25 cellular contexts compared by ENCODE assay signal in genomic region chr2:232398293-232399034, GRCh38. TPM values are rescaled to one million over a fixed set of nuclear protein-coding genes. Genes with fewer than 3 reads are reported as not detected.
A peak's percentile ranks its signal among the peaks of the same experiment; 100 is the strongest.
DNase-seq lines count a peak whose midpoint lies in the region; ATAC-seq, FAIRE-seq and TF ChIP-seq lines count a peak whose summit lies in the region.
"Had no signal": no experiment of that assay in that cellular context is flagged by ENCODE, and none has a peak within 500 bp of the region (broad histone marks: within the 10 kb centered on the region; RNA-seq: fewer than 3 reads in every experiment).

No MANE protein-coding gene starts in this region.

- no peaks in the 10 kb centered on the region for H3K4me1 Mint-ChIP-seq in activated T-helper 1 cell treated with anti-CD3 and anti-CD28 coated beads, Interleukin-12 subunit alpha, Interleukin-12 subunit beta, Interleukin-2, Interleukin-4 antibody, amounts not matched to agents 30 ng/mL and 10 ng/mL and 1 ng/mL, durations not matched to agents 14 hours and 24 hours and 36 hours (ENCODE audit: low read depth)
- H3K4me1 Mint-ChIP-seq: CD8-positive, alpha-beta memory T cell; GM23338 had no signal

- no peak overlapping the region for H3K4me3 Mint-ChIP-seq in activated T-helper 1 cell treated with anti-CD3 and anti-CD28 coated beads, Interleukin-12 subunit alpha, Interleukin-12 subunit beta, Interleukin-2, Interleukin-4 antibody, amounts not matched to agents 30 ng/mL and 10 ng/mL and 1 ng/mL, durations not matched to agents 14 hours and 24 hours and 36 hours
- H3K4me3 Mint-ChIP-seq: CD8-positive, alpha-beta memory T cell; GM23338 had no signal

- H3K9me3 Mint-ChIP-seq in activated T-helper 1 cell treated with anti-CD3 and anti-CD28 coated beads, Interleukin-12 subunit alpha, Interleukin-12 subunit beta, Interleukin-2, Interleukin-4 antibody, amounts not matched to agents 30 ng/mL and 10 ng/mL and 1 ng/mL, durations not matched to agents 14 hours and 24 hours and 36 hours = no peaks in the 10 kb centered on the region
- H3K9me3 Mint-ChIP-seq: GM23338 had no signal

- BruUV-seq in Panc1 (replicated peaks; lab: Mats Ljungman, UMichigan) = no TSS peak

- POLR2A ChIA-PET in Panc1 (lab: Charles Lee) = no interaction called here

- in situ Hi-C loops in Panc1 (cut with HindIII; ENCODE audit: low pct_unique_long_range_greater_than_20kb, low sequenced_read_pairs) = no loop called here

- H3K4me3 ChIP-seq in Panc1 (ENCODE audit: low read depth in 2 of 2, low read length in 2 of 2) (no peak overlapping the region), right lobe of liver (no peak overlapping the region)
- H3K4me3 ChIP-seq: GM23338, HAP-1, K562, Peyer's patch, SJSA1 had no signal

- no peaks in the 10 kb centered on the region for H3K36me3 Mint-ChIP-seq in activated T-helper 1 cell treated with anti-CD3 and anti-CD28 coated beads, Interleukin-12 subunit alpha, Interleukin-12 subunit beta, Interleukin-2, Interleukin-4 antibody, amounts not matched to agents 30 ng/mL and 10 ng/mL and 1 ng/mL, durations not matched to agents 14 hours and 24 hours and 36 hours (ENCODE audit: low read depth)
- H3K36me3 Mint-ChIP-seq: CD8-positive, alpha-beta memory T cell had no signal

- H3K27me3 ChIP-seq in Panc1 (ENCODE audit: control insufficient read depth, insufficient read depth, low read length) (no peaks in the 10 kb centered on the region), right lobe of liver (no peaks in the 10 kb centered on the region)
- H3K27me3 ChIP-seq: Peyer's patch, SJSA1 had no signal

- 79% methylated on average over 5 of the region's 5 CpGs for WGBS in right lobe of liver (ENCODE audit: insufficient coverage, low coverage, low lambda C conversion rate, missing lambda C conversion rate)

- peak; percentile 5 for FAIRE-seq in islet of Langerhans (lab: Jason Lieb, UNC)
- FAIRE-seq: D721Med, HepG2, K562 had no signal

- H3K27ac ChIP-seq in Panc1 (ENCODE audit: low read length) = peak overlapping the region; percentile 19; the same call in 1 of the 2 replicates
- no peak overlapping the region for H3K27ac ChIP-seq in right lobe of liver
- H3K27ac ChIP-seq: C4-2B, SJSA1 had no signal

- TF ChIP-seq POLR2A in right lobe of liver (IDR thresholded peaks at IDR 0.05) = no peak

- intact Hi-C loops in Panc1 (cut with micrococcal nuclease; ENCODE audit: unreplicated experiment) (no loop called here), posterior vena cava (cut with DNase I) (no loop called here), right lobe of liver (cut with DNase I) (no loop called here)
- intact Hi-C loops in activated T-helper 1 cell treated with anti-CD3 and anti-CD28 coated beads, Interleukin-12 subunit alpha, Interleukin-12 subunit beta, Interleukin-2, Interleukin-4 antibody, amounts not matched to agents 30 ng/mL and 10 ng/mL and 1 ng/mL, durations not matched to agents 14 hours and 24 hours and 36 hours (cut with micrococcal nuclease) = no loop called here

- peaks cover 4% of the 10 kb centered on the region for H3K27me3 Mint-ChIP-seq in activated T-helper 1 cell treated with anti-CD3 and anti-CD28 coated beads, Interleukin-12 subunit alpha, Interleukin-12 subunit beta, Interleukin-2, Interleukin-4 antibody, amounts not matched to agents 30 ng/mL and 10 ng/mL and 1 ng/mL, durations not matched to agents 14 hours and 24 hours and 36 hours (ENCODE audit: insufficient read depth)

- peak; percentile 42 for DNase-seq in DMS53 (lab: John Stamatoyannopoulos, UW)
- DNase-seq in Panc1 (ENCODE audit: low read depth, low spot score) = no peak
- peak; percentile 11 for DNase-seq in posterior vena cava (ENCODE audit: low spot score)
- DNase-seq in activated T-helper 1 cell treated with anti-CD3 and anti-CD28 coated beads, Interleukin-12 subunit alpha, Interleukin-12 subunit beta, Interleukin-2, Interleukin-4 antibody, amounts not matched to agents 30 ng/mL and 10 ng/mL and 1 ng/mL, durations not matched to agents 14 hours and 24 hours and 36 hours (ENCODE audit: low spot score) = no peak
- no peak for DNase-seq in islet precursor cell
- no peak for DNase-seq in AML-193 (lab: John Stamatoyannopoulos, UW)
- DNase-seq in right lobe of liver = no peak
- DNase-seq: CD8-positive, alpha-beta memory T cell; DMS79; NCI-H1092 treated with DMSO at 0.1 percent for 48 hours; NCI-H1436 treated with DMSO at 0.1 percent for 48 hours; NCI-H2029; NCI-H2227 treated with DMSO at 0.1 percent for 48 hours; NCI-H748 treated with DMSO at 0.1 percent for 48 hours; Peyer's patch had no signal

- H3K27ac Mint-ChIP-seq in activated T-helper 1 cell treated with anti-CD3 and anti-CD28 coated beads, Interleukin-12 subunit alpha, Interleukin-12 subunit beta, Interleukin-2, Interleukin-4 antibody, amounts not matched to agents 30 ng/mL and 10 ng/mL and 1 ng/mL, durations not matched to agents 14 hours and 24 hours and 36 hours = no peak overlapping the region
- H3K27ac Mint-ChIP-seq: CD8-positive, alpha-beta memory T cell; GM23338 had no signal

- H3K9me3 ChIP-seq in Panc1 (ENCODE audit: control insufficient read depth, insufficient read depth, low read depth, low read length) (no peaks in the 10 kb centered on the region), right lobe of liver (no peaks in the 10 kb centered on the region)
- H3K9me3 ChIP-seq: HAP-1, Peyer's patch, SJSA1 had no signal

- CTCF ChIA-PET in Panc1 (lab: Charles Lee) = interaction anchor here (0.6 to 0.7 kb wide), 2 partner anchors 34 to 547 kb away, joined by 4 read pairs; no protein-coding TSS in a partner anchor

- H3K4me1 ChIP-seq in Panc1 (ENCODE audit: control insufficient read depth, insufficient read depth, low read length) (no peaks in the 10 kb centered on the region), right lobe of liver (no peaks in the 10 kb centered on the region)
- H3K4me1 ChIP-seq: HAP-1, Peyer's patch, SJSA1 had no signal

- ATAC-seq in Panc1 (no peak), right lobe of liver (no peak)
- ATAC-seq: GM23338, HepG2, K562 had no signal

- no peaks in the 10 kb centered on the region for H3K36me3 ChIP-seq in Panc1 (ENCODE audit: control insufficient read depth, insufficient read depth, low read length)
- H3K36me3 ChIP-seq in right lobe of liver = no peaks in the 10 kb centered on the region
- H3K36me3 ChIP-seq: HAP-1, Peyer's patch, SJSA1 had no signal

- TF ChIP-seq CTCF in Panc1 (IDR thresholded peaks at IDR 0.05) = no peak
- no peak for TF ChIP-seq CTCF in right lobe of liver (IDR thresholded peaks at IDR 0.05)

RNA-seq across cellular contexts. Expression of gene ALPG, which starts 8.2 kb away (rescaled TPM):
- total RNA-seq in Panc1 (2021; ENCODE audit: unreplicated experiment) (65.3 TPM), posterior vena cava (not detected), right lobe of liver (not detected)
- 236 TPM for polyA plus RNA-seq in Panc1 (2012; ENCODE audit: insufficient read length)
- not detected in 2 replicates for total RNA-seq in activated T-helper 1 cell treated with anti-CD3 and anti-CD28 coated beads, Interleukin-12 subunit alpha, Interleukin-12 subunit beta, Interleukin-2, Interleukin-4 antibody, amounts not matched to agents 30 ng/mL and 10 ng/mL and 1 ng/mL, durations not matched to agents 14 hours and 24 hours and 36 hours
- total RNA-seq: A172; CD8-positive, alpha-beta memory T cell; HepG2; K562; Peyer's patch had no signal
- polyA plus RNA-seq: AG04450; CD8-positive, alpha-beta memory T cell; HepG2; K562 had no signal

RNA-seq across cellular contexts. Expression of gene ALPP, which starts 19.9 kb away (rescaled TPM):
- 7.3 TPM for total RNA-seq in Panc1 (2021; ENCODE audit: unreplicated experiment)
- polyA plus RNA-seq in Panc1 (2012; ENCODE audit: insufficient read length) = 13.0 TPM
- total RNA-seq in posterior vena cava = not detected
- total RNA-seq in activated T-helper 1 cell treated with anti-CD3 and anti-CD28 coated beads, Interleukin-12 subunit alpha, Interleukin-12 subunit beta, Interleukin-2, Interleukin-4 antibody, amounts not matched to agents 30 ng/mL and 10 ng/mL and 1 ng/mL, durations not matched to agents 14 hours and 24 hours and 36 hours = not detected in 2 replicates
- total RNA-seq in right lobe of liver = not detected
- total RNA-seq: CD8-positive, alpha-beta memory T cell; HepG2; K562; Peyer's patch had no signal
- polyA plus RNA-seq: AG04450; CD8-positive, alpha-beta memory T cell; GM23338; HepG2 had no signal

RNA-seq across cellular contexts. Expression of gene ALPI, which starts 57.5 kb away (rescaled TPM):
- not detected for total RNA-seq in Panc1 (2021; ENCODE audit: unreplicated experiment)
- polyA plus RNA-seq in Panc1 (2012; ENCODE audit: insufficient read length) = 0.19 TPM
- total RNA-seq in posterior vena cava = not detected
- not detected in 2 replicates for total RNA-seq in activated T-helper 1 cell treated with anti-CD3 and anti-CD28 coated beads, Interleukin-12 subunit alpha, Interleukin-12 subunit beta, Interleukin-2, Interleukin-4 antibody, amounts not matched to agents 30 ng/mL and 10 ng/mL and 1 ng/mL, durations not matched to agents 14 hours and 24 hours and 36 hours
- under 1 TPM in 2 of 6 experiments, not detected in 4; 0.19 to 0.25 TPM for total RNA-seq in right lobe of liver
- total RNA-seq: A172; CD8-positive, alpha-beta memory T cell; GM23338; HepG2; K562; SJSA1 had no signal
- polyA plus RNA-seq: AG04450; CD8-positive, alpha-beta memory T cell; GM23338; HepG2; K562 had no signal

Comparison
In these comparisons a context has a peak if more than half of its experiments do, and no peak if none do; other contexts are left out.
1. DNase-seq: peak in DMS53 (single experiment) and posterior vena cava (single experiment); none in Panc1 (single experiment), activated T-helper 1 cell treated with anti-CD3 and anti-CD28 coated beads, Interleukin-12 subunit alpha, Interleukin-12 subunit beta, Interleukin-2, Interleukin-4 antibody, amounts not matched to agents 30 ng/mL and 10 ng/mL and 1 ng/mL, durations not matched to agents 14 hours and 24 hours and 36 hours (single experiment), islet precursor cell (single experiment), AML-193 (0 of 2) and right lobe of liver (0 of 3).
2. RNA of gene ALPG, which starts 8.2 kb away (total RNA-seq): 65.3 TPM in Panc1 (single experiment); not detected in posterior vena cava, not detected in activated T-helper 1 cell treated with anti-CD3 and anti-CD28 coated beads, Interleukin-12 subunit alpha, Interleukin-12 subunit beta, Interleukin-2, Interleukin-4 antibody, amounts not matched to agents 30 ng/mL and 10 ng/mL and 1 ng/mL, durations not matched to agents 14 hours and 24 hours and 36 hours and not detected in right lobe of liver; every median in the first group is over 10 times any median in the second.